Comparison of ENCODE assay signal across 20 cellular contexts in the genomic region with DNA sequence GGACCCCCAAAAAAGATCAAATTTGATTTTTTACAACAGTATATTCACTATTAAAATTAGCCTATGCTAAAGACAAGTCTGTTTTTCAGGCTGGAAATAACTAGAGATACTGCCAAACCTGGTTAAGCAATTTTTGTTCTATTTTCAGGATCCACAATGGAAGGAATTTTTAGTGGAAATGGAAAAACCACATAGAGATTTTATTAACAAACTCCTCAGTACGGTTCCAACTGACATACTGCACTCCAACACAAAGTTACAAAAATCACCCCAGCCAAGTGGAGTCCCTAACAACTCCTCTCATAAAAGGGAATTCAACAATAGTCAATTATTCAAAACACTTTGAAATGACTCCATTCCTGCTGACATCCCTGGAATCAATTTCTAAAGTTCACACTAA.
DNase-seq lines count a peak whose midpoint lies in the region; ATAC-seq and TF ChIP-seq lines count a peak whose summit lies in the region.
"Had no signal": no experiment of that assay in that cellular context is flagged by ENCODE, and none has a peak within 500 bp of the region (broad histone marks: within the 10 kb centered on the region; RNA-seq: fewer than 3 reads in every experiment).

No MANE protein-coding gene starts in this region.

- H3K27ac ChIP-seq in skeletal muscle tissue (ENCODE audit: low read depth, low read length): peak overlapping the region; percentile 32
- H3K27ac ChIP-seq: colonic mucosa, SJCRH30 had no signal

- peaks cover 62 to 88% of the 10 kb centered on the region in 2 donors for H3K36me3 Mint-ChIP-seq in CD14-positive monocyte

- H3K4me1 ChIP-seq in adipocyte (ENCODE audit: control insufficient read depth, insufficient read depth, low read length): peaks cover 53% of the 10 kb centered on the region
- H3K4me1 ChIP-seq in skeletal muscle tissue (ENCODE audit: control insufficient read depth in 3 of 3, insufficient read depth in 3 of 3, low read length in 3 of 3): peaks cover 0 to 9% (median 0%) of the 10 kb centered on the region in 3 donors
- H3K4me1 ChIP-seq: colonic mucosa, SJCRH30 had no signal

- H3K27me3 ChIP-seq in BJ (ENCODE audit: control insufficient read depth, insufficient read depth, low read length) (no peaks in the 10 kb centered on the region), adipocyte (replicated peaks; ENCODE audit: control insufficient read depth, insufficient read depth, low read length) (no peaks in the 10 kb centered on the region), skeletal muscle tissue (ENCODE audit: control insufficient read depth in 3 of 3, insufficient read depth in 3 of 3, low read length in 3 of 3) (no peaks in the 10 kb centered on the region)
- H3K27me3 ChIP-seq: colonic mucosa, SJCRH30 had no signal

- H3K27ac Mint-ChIP-seq in CD14-positive monocyte: no peak overlapping the region
- H3K27ac Mint-ChIP-seq: IgD-negative memory B cell; natural killer cell treated with Interleukin-12 subunit alpha and Interleukin-12 subunit beta and Interleukin-15 and Interleukin-18, amount 100 ng/mL, for 72 hours had no signal

- POLR2A ChIA-PET in BJ (lab: Charles Lee): no interaction called here

- H3K4me1 Mint-ChIP-seq in CD14-positive monocyte: peaks cover 9% of the 10 kb centered on the region

- no peak for TF ChIP-seq CTCF in BJ (IDR thresholded peaks at IDR 0.05; ENCODE audit: insufficient read depth, low read depth, low read length)
- no peak for TF ChIP-seq CTCF in CD14-positive monocyte (IDR thresholded peaks at IDR 0.05)

- no peaks in the 10 kb centered on the region for H3K9me3 ChIP-seq in adipocyte (ENCODE audit: control insufficient read depth, low read length)
- no peaks in the 10 kb centered on the region for H3K9me3 ChIP-seq in skeletal muscle tissue (ENCODE audit: control insufficient read depth in 3 of 3, low read length in 3 of 3)
- H3K9me3 ChIP-seq: colonic mucosa, SJCRH30 had no signal

- H3K36me3 ChIP-seq in BJ (ENCODE audit: control insufficient read depth, insufficient read depth, low read length) (peaks cover 7% of the 10 kb centered on the region), adipocyte (ENCODE audit: control insufficient read depth, insufficient read depth, low read length, severe bottlenecking) (peaks cover 41% of the 10 kb centered on the region), skeletal muscle tissue (ENCODE audit: control insufficient read depth in 3 of 3, insufficient read depth in 3 of 3, low read length in 3 of 3) (peaks cover 9 to 35% (median 18%) of the 10 kb centered on the region in 3 donors)
- H3K36me3 ChIP-seq: colonic mucosa had no signal

- intact Hi-C loops in CD14-positive monocyte (cut with micrococcal nuclease): no loop called here

- no peaks in the 10 kb centered on the region for H3K9me3 Mint-ChIP-seq in CD14-positive monocyte
- H3K9me3 Mint-ChIP-seq: IgD-negative memory B cell; natural killer cell treated with Interleukin-12 subunit alpha and Interleukin-12 subunit beta and Interleukin-15 and Interleukin-18, amount 100 ng/mL, for 72 hours had no signal

- no peak overlapping the region for H3K4me3 Mint-ChIP-seq in CD14-positive monocyte
- H3K4me3 Mint-ChIP-seq: IgD-negative memory B cell; natural killer cell treated with Interleukin-12 subunit alpha and Interleukin-12 subunit beta and Interleukin-15 and Interleukin-18, amount 100 ng/mL, for 72 hours had no signal

- H3K27me3 Mint-ChIP-seq in CD14-positive monocyte (ENCODE audit: low read depth in 3 of 3): peaks cover 0 to 2% (median 1%) of the 10 kb centered on the region in 3 donors
- H3K27me3 Mint-ChIP-seq: IgD-negative memory B cell; natural killer cell treated with Interleukin-12 subunit alpha and Interleukin-12 subunit beta and Interleukin-15 and Interleukin-18, amount 100 ng/mL, for 72 hours had no signal

- H3K4me3 ChIP-seq in BJ (ENCODE audit: low read depth, low read length) (no peak overlapping the region), adipocyte (ENCODE audit: low read length) (peak overlapping the region; percentile 51), skeletal muscle tissue (ENCODE audit: low read length in 3 of 3) (no peak overlapping the region)
- H3K4me3 ChIP-seq: colonic mucosa, SJCRH30 had no signal

- H3K9ac ChIP-seq in adipocyte (ENCODE audit: low read length): peak overlapping the region; percentile 74
- H3K9ac ChIP-seq in skeletal muscle tissue (ENCODE audit: low read depth in 1 of 3, low read length in 3 of 3): peak overlapping the region in 1 of 3 donors; percentile 27

- ATAC-seq in HG02884 (IDR thresholded peaks at IDR 0.05; ENCODE audit: unreplicated experiment): no peak
- ATAC-seq: activated CD4-positive, CD25-positive, alpha-beta regulatory T cell treated with anti-CD3 and anti-CD28 coated beads, Interleukin-2, amount 50 U/mL, for 24 hours; natural killer cell treated with Interleukin-12 subunit alpha and Interleukin-12 subunit beta and Interleukin-15 and Interleukin-18, amount 100 ng/mL, for 72 hours; stimulated activated naive CD8-positive, alpha-beta T cell treated with anti-CD3 and anti-CD28 coated beads, Interleukin-15, Interleukin-2, amounts not matched to agents 100 U/mL and 50 U/mL, for 24 hours had no signal

- DNase-seq in BJ (ENCODE audit: low read depth): peak; percentile 50
- peak; percentile 75 for DNase-seq in adipocyte (ENCODE audit: low read depth)
- DNase-seq in fibroblast of peridontal ligament (ENCODE audit: extremely low read depth): peak; percentile 82
- no peak for DNase-seq in EL
- no peak for DNase-seq in NCI-H1694 treated with DMSO at 0.1 percent for 48 hours (lab: John Stamatoyannopoulos, UW)
- DNase-seq in CD14-positive monocyte (ENCODE audit: low spot score): no peak
- DNase-seq: activated CD8-positive, alpha-beta memory T cell treated with anti-CD3 and anti-CD28 coated beads for 24 hours; colonic mucosa; GF-D8; hypothalamus; NCI-H2081; NCI-H510A; SJCRH30; stimulated activated naive CD8-positive, alpha-beta T cell treated with anti-CD3 and anti-CD28 coated beads, Interleukin-15, Interleukin-2, amounts not matched to agents 100 U/mL and 50 U/mL, for 24 hours; T-helper 9 cell had no signal

- CTCF ChIA-PET in BJ (lab: Yijun Ruan, JAX): interaction anchor here (1.4 kb wide), 1 partner anchor 104 kb away, joined by 3 read pairs; no protein-coding TSS in a partner anchor

Comparison
In these comparisons a context has a peak if more than half of its experiments do, and no peak if none do; other contexts are left out.
1. DNase-seq: peak in BJ (single experiment), adipocyte (single experiment) and fibroblast of peridontal ligament (single experiment); none in EL (single experiment), NCI-H1694 treated with DMSO at 0.1 percent for 48 hours (single experiment) and CD14-positive monocyte (single experiment).